28 cellular contexts compared by ENCODE assay signal in genomic region chr19:1317274-1317673, GRCh38. TPM values are rescaled to one million over a fixed set of nuclear protein-coding genes. Genes with fewer than 3 reads are reported as not detected.
"Had no signal": no experiment of that assay in that cellular context is flagged by ENCODE, and none has a peak within 500 bp of the region (broad histone marks: within the 10 kb centered on the region; RNA-seq: fewer than 3 reads in every experiment).

No MANE protein-coding gene starts in this region.

- H3K4me1 Mint-ChIP-seq: memory B cell had no signal

- H3K27ac ChIP-seq: esophagus squamous epithelium, lower lobe of right lung, parathyroid adenoma, prostate gland, right atrium auricular region, sigmoid colon, stomach, thyroid gland had no signal

- DNase-seq: cerebellar nuclear complex; cortex of kidney; effector memory CD8-positive, alpha-beta T cell; erythroblast; esophagus squamous epithelium; head of caudate nucleus; left ventricle myocardium superior; lower lobe of right lung; naive B cell; sigmoid colon; stimulated activated CD4-positive, alpha-beta T cell treated with anti-CD3 and anti-CD28 coated beads, Interleukin-2, amount 100 ng/mL, for 24 hours; stimulated activated CD4-positive, alpha-beta T cell treated with anti-CD3 and anti-CD28 coated beads, Interleukin-4, amount 100 ng/mL, for 24 hours; stimulated activated naive CD4-positive, alpha-beta T cell treated with Interleukin-2 at 50 U/mL for 16 hours; stomach; thyroid gland; trophoblast cell had no signal

- H3K4me3 ChIP-seq: esophagus squamous epithelium, lower lobe of right lung, prostate gland, right atrium auricular region, sigmoid colon, stomach, thyroid gland had no signal

- H3K27ac Mint-ChIP-seq: effector memory CD8-positive, alpha-beta T cell; memory B cell; naive B cell; natural killer cell treated with Interleukin-12 subunit alpha and Interleukin-12 subunit beta and Interleukin-15 and Interleukin-18, amount 100 ng/mL, for 72 hours; stimulated activated effector memory CD8-positive, alpha-beta T cell treated with anti-CD3 and anti-CD28 coated beads, Interleukin-12 subunit alpha, Interleukin-12 subunit beta, amount 100 ng/mL, for 72 hours had no signal

- H3K9me3 ChIP-seq: esophagus squamous epithelium, lower lobe of right lung, prostate gland, right atrium auricular region, sigmoid colon, stomach, thyroid gland had no signal

- H3K79me2 ChIP-seq: parathyroid adenoma had no signal

- H3K36me3 Mint-ChIP-seq: memory B cell; natural killer cell treated with Interleukin-12 subunit alpha and Interleukin-12 subunit beta and Interleukin-15 and Interleukin-18, amount 100 ng/mL, for 72 hours; stimulated activated effector memory CD8-positive, alpha-beta T cell treated with anti-CD3 and anti-CD28 coated beads, Interleukin-12 subunit alpha, Interleukin-12 subunit beta, amount 100 ng/mL, for 72 hours had no signal

- FAIRE-seq: endometrium, frontal cortex, keratinocyte had no signal

- ATAC-seq: effector memory CD8-positive, alpha-beta T cell; left ventricle myocardium superior; lower lobe of right lung; natural killer cell treated with Interleukin-12 subunit alpha and Interleukin-12 subunit beta and Interleukin-15 and Interleukin-18, amount 100 ng/mL, for 72 hours; stimulated activated effector memory CD8-positive, alpha-beta T cell treated with anti-CD3 and anti-CD28 coated beads, Interleukin-12 subunit alpha, Interleukin-12 subunit beta, amount 100 ng/mL, for 72 hours had no signal

- H3K9me3 Mint-ChIP-seq: effector memory CD8-positive, alpha-beta T cell; memory B cell; naive B cell; natural killer cell treated with Interleukin-12 subunit alpha and Interleukin-12 subunit beta and Interleukin-15 and Interleukin-18, amount 100 ng/mL, for 72 hours; stimulated activated effector memory CD8-positive, alpha-beta T cell treated with anti-CD3 and anti-CD28 coated beads, Interleukin-12 subunit alpha, Interleukin-12 subunit beta, amount 100 ng/mL, for 72 hours had no signal

- H3K9ac ChIP-seq: parathyroid adenoma had no signal

- H3K36me3 ChIP-seq: esophagus squamous epithelium, lower lobe of right lung, prostate gland, right atrium auricular region, sigmoid colon, stomach, thyroid gland had no signal

- H3K4me1 ChIP-seq: parathyroid adenoma had no signal

- H3K4me3 Mint-ChIP-seq: effector memory CD8-positive, alpha-beta T cell; memory B cell; natural killer cell treated with Interleukin-12 subunit alpha and Interleukin-12 subunit beta and Interleukin-15 and Interleukin-18, amount 100 ng/mL, for 72 hours; stimulated activated effector memory CD8-positive, alpha-beta T cell treated with anti-CD3 and anti-CD28 coated beads, Interleukin-12 subunit alpha, Interleukin-12 subunit beta, amount 100 ng/mL, for 72 hours had no signal

- H2AFZ ChIP-seq: parathyroid adenoma had no signal

RNA-seq across cellular contexts. Expression of gene EFNA2, which starts 31.6 kb away (rescaled TPM):
- total RNA-seq: esophagus squamous epithelium; left ventricle myocardium superior; lower lobe of right lung; mononuclear cell; natural killer cell treated with Interleukin-12 subunit alpha and Interleukin-12 subunit beta and Interleukin-15 and Interleukin-18, amount 100 ng/mL, for 72 hours; osteoblast; prostate gland; right atrium auricular region; sigmoid colon; subcutaneous adipose tissue; thyroid gland had no signal
- polyA plus RNA-seq: keratinocyte had no signal
